In the genomic region with DNA sequence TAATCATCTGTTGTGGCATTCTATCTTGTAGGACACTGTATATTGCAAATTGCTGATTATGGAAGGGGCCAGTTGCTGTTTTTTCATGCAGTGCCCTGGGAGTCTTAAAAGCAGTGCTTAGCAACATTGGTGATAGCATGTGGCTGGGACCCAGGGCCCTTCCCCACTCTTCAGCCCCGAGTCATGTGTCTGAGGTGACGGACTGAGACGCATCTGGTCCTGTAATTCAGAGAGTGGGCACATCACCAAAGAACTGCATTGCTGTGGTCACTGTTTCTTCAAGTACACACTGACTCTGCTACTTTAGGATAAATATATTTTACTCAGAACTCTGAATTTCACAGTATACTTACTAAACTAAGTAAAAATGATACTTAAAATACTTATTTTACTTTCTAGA, we compare ENCODE assay signal across 2 cellular contexts.
TF ChIP-seq lines count a peak whose summit lies in the region.

No MANE protein-coding gene starts in this region.

TF ChIP-seq in IMR-90, 13 proteins besides CTCF, POLR2A, EP300 and RAD21:
- TF ChIP-seq MXI1 (IDR thresholded peaks at IDR 0.05; ENCODE audit: borderline replicate concordance, low read depth, low read length) (no peak), MAFK (IDR thresholded peaks at IDR 0.05; ENCODE audit: low read depth, low read length) (no peak), MAZ (IDR thresholded peaks at IDR 0.05; ENCODE audit: borderline replicate concordance, low read depth, low read length) (no peak), FOS (IDR thresholded peaks at IDR 0.05; ENCODE audit: low read depth, low read length) (no peak), SMC3 (IDR thresholded peaks at IDR 0.05; ENCODE audit: low read depth, low read length) (no peak), RCOR1 (IDR thresholded peaks at IDR 0.05; ENCODE audit: insufficient replicate concordance, low read length) (no peak), NFE2L2 (IDR thresholded peaks at IDR 0.05; ENCODE audit: low read depth, low read length) (no peak), BHLHE40 (IDR thresholded peaks at IDR 0.05; ENCODE audit: low read depth, low read length) (no peak), CHD1 (IDR thresholded peaks at IDR 0.05; ENCODE audit: low read depth, low read length) (no peak)

TF ChIP-seq in K562, 482 proteins besides CTCF, POLR2A, EP300 and RAD21:
- no peak for TF ChIP-seq WHSC1 (IDR thresholded peaks at IDR 0.05; ENCODE audit: low read length)
- TF ChIP-seq GATAD2B (IDR thresholded peaks at IDR 0.05; ENCODE audit: borderline replicate concordance), result no peak
- TF ChIP-seq, protein P1, sequence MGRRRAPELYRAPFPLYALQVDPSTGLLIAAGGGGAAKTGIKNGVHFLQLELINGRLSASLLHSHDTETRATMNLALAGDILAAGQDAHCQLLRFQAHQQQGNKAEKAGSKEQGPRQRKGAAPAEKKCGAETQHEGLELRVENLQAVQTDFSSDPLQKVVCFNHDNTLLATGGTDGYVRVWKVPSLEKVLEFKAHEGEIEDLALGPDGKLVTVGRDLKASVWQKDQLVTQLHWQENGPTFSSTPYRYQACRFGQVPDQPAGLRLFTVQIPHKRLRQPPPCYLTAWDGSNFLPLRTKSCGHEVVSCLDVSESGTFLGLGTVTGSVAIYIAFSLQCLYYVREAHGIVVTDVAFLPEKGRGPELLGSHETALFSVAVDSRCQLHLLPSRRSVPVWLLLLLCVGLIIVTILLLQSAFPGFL (CRISPR knock-in tag; IDR thresholded peaks at IDR 0.05), result no peak
- no peak for TF ChIP-seq PHF8 (IDR thresholded peaks at IDR 0.05; ENCODE audit: borderline replicate concordance, low read length)
- peak; percentile 23; the same call in 1 of the 2 replicates for TF ChIP-seq TAL1 (IDR thresholded peaks at IDR 0.05)
- TF ChIP-seq, protein P2, sequence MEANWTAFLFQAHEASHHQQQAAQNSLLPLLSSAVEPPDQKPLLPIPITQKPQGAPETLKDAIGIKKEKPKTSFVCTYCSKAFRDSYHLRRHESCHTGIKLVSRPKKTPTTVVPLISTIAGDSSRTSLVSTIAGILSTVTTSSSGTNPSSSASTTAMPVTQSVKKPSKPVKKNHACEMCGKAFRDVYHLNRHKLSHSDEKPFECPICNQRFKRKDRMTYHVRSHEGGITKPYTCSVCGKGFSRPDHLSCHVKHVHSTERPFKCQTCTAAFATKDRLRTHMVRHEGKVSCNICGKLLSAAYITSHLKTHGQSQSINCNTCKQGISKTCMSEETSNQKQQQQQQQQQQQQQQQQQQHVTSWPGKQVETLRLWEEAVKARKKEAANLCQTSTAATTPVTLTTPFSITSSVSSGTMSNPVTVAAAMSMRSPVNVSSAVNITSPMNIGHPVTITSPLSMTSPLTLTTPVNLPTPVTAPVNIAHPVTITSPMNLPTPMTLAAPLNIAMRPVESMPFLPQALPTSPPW (CRISPR knock-in tag; IDR thresholded peaks at IDR 0.05), result no peak
- TF ChIP-seq, protein P3, sequence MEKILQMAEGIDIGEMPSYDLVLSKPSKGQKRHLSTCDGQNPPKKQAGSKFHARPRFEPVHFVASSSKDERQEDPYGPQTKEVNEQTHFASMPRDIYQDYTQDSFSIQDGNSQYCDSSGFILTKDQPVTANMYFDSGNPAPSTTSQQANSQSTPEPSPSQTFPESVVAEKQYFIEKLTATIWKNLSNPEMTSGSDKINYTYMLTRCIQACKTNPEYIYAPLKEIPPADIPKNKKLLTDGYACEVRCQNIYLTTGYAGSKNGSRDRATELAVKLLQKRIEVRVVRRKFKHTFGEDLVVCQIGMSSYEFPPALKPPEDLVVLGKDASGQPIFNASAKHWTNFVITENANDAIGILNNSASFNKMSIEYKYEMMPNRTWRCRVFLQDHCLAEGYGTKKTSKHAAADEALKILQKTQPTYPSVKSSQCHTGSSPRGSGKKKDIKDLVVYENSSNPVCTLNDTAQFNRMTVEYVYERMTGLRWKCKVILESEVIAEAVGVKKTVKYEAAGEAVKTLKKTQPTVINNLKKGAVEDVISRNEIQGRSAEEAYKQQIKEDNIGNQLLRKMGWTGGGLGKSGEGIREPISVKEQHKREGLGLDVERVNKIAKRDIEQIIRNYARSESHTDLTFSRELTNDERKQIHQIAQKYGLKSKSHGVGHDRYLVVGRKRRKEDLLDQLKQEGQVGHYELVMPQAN (IDR thresholded peaks at IDR 0.05; ENCODE audit: borderline replicate concordance), result no peak
- TF ChIP-seq ZZZ3 (IDR thresholded peaks at IDR 0.05), result no peak
- TF ChIP-seq, protein P4, sequence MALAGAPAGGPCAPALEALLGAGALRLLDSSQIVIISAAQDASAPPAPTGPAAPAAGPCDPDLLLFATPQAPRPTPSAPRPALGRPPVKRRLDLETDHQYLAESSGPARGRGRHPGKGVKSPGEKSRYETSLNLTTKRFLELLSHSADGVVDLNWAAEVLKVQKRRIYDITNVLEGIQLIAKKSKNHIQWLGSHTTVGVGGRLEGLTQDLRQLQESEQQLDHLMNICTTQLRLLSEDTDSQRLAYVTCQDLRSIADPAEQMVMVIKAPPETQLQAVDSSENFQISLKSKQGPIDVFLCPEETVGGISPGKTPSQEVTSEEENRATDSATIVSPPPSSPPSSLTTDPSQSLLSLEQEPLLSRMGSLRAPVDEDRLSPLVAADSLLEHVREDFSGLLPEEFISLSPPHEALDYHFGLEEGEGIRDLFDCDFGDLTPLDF (CRISPR knock-in tag; IDR thresholded peaks at IDR 0.05), result no peak
- TF ChIP-seq CSDE1 (IDR thresholded peaks at IDR 0.05), result no peak
- TF ChIP-seq, protein P5, sequence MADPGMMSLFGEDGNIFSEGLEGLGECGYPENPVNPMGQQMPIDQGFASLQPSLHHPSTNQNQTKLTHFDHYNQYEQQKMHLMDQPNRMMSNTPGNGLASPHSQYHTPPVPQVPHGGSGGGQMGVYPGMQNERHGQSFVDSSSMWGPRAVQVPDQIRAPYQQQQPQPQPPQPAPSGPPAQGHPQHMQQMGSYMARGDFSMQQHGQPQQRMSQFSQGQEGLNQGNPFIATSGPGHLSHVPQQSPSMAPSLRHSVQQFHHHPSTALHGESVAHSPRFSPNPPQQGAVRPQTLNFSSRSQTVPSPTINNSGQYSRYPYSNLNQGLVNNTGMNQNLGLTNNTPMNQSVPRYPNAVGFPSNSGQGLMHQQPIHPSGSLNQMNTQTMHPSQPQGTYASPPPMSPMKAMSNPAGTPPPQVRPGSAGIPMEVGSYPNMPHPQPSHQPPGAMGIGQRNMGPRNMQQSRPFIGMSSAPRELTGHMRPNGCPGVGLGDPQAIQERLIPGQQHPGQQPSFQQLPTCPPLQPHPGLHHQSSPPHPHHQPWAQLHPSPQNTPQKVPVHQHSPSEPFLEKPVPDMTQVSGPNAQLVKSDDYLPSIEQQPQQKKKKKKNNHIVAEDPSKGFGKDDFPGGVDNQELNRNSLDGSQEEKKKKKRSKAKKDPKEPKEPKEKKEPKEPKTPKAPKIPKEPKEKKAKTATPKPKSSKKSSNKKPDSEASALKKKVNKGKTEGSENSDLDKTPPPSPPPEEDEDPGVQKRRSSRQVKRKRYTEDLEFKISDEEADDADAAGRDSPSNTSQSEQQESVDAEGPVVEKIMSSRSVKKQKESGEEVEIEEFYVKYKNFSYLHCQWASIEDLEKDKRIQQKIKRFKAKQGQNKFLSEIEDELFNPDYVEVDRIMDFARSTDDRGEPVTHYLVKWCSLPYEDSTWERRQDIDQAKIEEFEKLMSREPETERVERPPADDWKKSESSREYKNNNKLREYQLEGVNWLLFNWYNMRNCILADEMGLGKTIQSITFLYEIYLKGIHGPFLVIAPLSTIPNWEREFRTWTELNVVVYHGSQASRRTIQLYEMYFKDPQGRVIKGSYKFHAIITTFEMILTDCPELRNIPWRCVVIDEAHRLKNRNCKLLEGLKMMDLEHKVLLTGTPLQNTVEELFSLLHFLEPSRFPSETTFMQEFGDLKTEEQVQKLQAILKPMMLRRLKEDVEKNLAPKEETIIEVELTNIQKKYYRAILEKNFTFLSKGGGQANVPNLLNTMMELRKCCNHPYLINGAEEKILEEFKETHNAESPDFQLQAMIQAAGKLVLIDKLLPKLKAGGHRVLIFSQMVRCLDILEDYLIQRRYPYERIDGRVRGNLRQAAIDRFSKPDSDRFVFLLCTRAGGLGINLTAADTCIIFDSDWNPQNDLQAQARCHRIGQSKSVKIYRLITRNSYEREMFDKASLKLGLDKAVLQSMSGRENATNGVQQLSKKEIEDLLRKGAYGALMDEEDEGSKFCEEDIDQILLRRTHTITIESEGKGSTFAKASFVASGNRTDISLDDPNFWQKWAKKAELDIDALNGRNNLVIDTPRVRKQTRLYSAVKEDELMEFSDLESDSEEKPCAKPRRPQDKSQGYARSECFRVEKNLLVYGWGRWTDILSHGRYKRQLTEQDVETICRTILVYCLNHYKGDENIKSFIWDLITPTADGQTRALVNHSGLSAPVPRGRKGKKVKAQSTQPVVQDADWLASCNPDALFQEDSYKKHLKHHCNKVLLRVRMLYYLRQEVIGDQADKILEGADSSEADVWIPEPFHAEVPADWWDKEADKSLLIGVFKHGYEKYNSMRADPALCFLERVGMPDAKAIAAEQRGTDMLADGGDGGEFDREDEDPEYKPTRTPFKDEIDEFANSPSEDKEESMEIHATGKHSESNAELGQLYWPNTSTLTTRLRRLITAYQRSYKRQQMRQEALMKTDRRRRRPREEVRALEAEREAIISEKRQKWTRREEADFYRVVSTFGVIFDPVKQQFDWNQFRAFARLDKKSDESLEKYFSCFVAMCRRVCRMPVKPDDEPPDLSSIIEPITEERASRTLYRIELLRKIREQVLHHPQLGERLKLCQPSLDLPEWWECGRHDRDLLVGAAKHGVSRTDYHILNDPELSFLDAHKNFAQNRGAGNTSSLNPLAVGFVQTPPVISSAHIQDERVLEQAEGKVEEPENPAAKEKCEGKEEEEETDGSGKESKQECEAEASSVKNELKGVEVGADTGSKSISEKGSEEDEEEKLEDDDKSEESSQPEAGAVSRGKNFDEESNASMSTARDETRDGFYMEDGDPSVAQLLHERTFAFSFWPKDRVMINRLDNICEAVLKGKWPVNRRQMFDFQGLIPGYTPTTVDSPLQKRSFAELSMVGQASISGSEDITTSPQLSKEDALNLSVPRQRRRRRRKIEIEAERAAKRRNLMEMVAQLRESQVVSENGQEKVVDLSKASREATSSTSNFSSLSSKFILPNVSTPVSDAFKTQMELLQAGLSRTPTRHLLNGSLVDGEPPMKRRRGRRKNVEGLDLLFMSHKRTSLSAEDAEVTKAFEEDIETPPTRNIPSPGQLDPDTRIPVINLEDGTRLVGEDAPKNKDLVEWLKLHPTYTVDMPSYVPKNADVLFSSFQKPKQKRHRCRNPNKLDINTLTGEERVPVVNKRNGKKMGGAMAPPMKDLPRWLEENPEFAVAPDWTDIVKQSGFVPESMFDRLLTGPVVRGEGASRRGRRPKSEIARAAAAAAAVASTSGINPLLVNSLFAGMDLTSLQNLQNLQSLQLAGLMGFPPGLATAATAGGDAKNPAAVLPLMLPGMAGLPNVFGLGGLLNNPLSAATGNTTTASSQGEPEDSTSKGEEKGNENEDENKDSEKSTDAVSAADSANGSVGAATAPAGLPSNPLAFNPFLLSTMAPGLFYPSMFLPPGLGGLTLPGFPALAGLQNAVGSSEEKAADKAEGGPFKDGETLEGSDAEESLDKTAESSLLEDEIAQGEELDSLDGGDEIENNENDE (IDR thresholded peaks at IDR 0.05; ENCODE audit: low read depth, low read length), result no peak
- TF ChIP-seq, protein P6, sequence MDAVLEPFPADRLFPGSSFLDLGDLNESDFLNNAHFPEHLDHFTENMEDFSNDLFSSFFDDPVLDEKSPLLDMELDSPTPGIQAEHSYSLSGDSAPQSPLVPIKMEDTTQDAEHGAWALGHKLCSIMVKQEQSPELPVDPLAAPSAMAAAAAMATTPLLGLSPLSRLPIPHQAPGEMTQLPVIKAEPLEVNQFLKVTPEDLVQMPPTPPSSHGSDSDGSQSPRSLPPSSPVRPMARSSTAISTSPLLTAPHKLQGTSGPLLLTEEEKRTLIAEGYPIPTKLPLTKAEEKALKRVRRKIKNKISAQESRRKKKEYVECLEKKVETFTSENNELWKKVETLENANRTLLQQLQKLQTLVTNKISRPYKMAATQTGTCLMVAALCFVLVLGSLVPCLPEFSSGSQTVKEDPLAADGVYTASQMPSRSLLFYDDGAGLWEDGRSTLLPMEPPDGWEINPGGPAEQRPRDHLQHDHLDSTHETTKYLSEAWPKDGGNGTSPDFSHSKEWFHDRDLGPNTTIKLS (IDR thresholded peaks at IDR 0.05; ENCODE audit: borderline replicate concordance, low read depth), result no peak
- TF ChIP-seq CBFA2T3 (IDR thresholded peaks at IDR 0.05), result peak; percentile 9; the same call in 1 of the 2 replicates
